8 cellular contexts compared by ENCODE assay signal in genomic region chr5:103139264-103139865, GRCh38. TPM values are rescaled to one million over a fixed set of nuclear protein-coding genes. Genes with fewer than 3 reads are reported as not detected.
DNase-seq lines count a peak whose midpoint lies in the region; ATAC-seq and TF ChIP-seq lines count a peak whose summit lies in the region.

No MANE protein-coding gene starts in this region.

- no peak overlapping the region for H3K4me3 ChIP-seq in lower leg skin (ENCODE audit: low read depth, poor library complexity, severe bottlenecking)

- 0 to 3% methylated on average over 2 of the region's 2 CpGs for WGBS in lower leg skin, 2 donors

- peak; percentile 95 for TF ChIP-seq CTCF in C4-2B (conservative IDR thresholded peaks at IDR 0.05)
- peak in 1 of 3 donors; percentile 73 for TF ChIP-seq CTCF in lower leg skin (IDR thresholded peaks at IDR 0.05)

- H3K27ac Mint-ChIP-seq in activated CD4-positive, alpha-beta T cell treated with anti-CD3 and anti-CD28 coated beads, Interleukin-2, amount 10 ng/mL, durations not matched to agents 24 days and 14 days, result no peak overlapping the region

- peaks cover 4% of the 10 kb centered on the region for H3K4me1 Mint-ChIP-seq in activated CD4-positive, alpha-beta T cell treated with anti-CD3 and anti-CD28 coated beads, Interleukin-2, amount 10 ng/mL, durations not matched to agents 24 days and 14 days

- peak; percentile 98 for ATAC-seq in GM19372 (IDR thresholded peaks at IDR 0.05; ENCODE audit: low read depth, unreplicated experiment)
- peak; percentile 93 for ATAC-seq in HG03439 (IDR thresholded peaks at IDR 0.05; ENCODE audit: unreplicated experiment)

- DNase-seq in NCI-H526 treated with DMSO at 0.1 percent for 48 hours (lab: John Stamatoyannopoulos, UW), result peak; percentile 47
- DNase-seq in activated CD4-positive, alpha-beta T cell treated with anti-CD3 and anti-CD28 coated beads, Interleukin-2, amount 10 ng/mL, durations not matched to agents 24 days and 14 days, result peak; percentile 94
- DNase-seq in dedifferentiated amniotic fluid mesenchymal stem cell (ENCODE audit: extremely low spot score), result peak; percentile 71
- DNase-seq in lower leg skin (ENCODE audit: low spot score in 2 of 2), result peak; percentile 66 to 88
- DNase-seq in stimulated activated CD8-positive, alpha-beta memory T cell treated with anti-CD3 and anti-CD28 coated beads, Interleukin-12 subunit alpha, Interleukin-12 subunit beta, amount 100 ng/mL, for 4 hours (ENCODE audit: low read depth), result peak; percentile 50

- H3K36me3 Mint-ChIP-seq in activated CD4-positive, alpha-beta T cell treated with anti-CD3 and anti-CD28 coated beads, Interleukin-2, amount 10 ng/mL, durations not matched to agents 24 days and 14 days (ENCODE audit: low read depth), result peaks cover 21% of the 10 kb centered on the region

- no peaks in the 10 kb centered on the region for H3K27me3 Mint-ChIP-seq in activated CD4-positive, alpha-beta T cell treated with anti-CD3 and anti-CD28 coated beads, Interleukin-2, amount 10 ng/mL, durations not matched to agents 24 days and 14 days

- no peaks in the 10 kb centered on the region for H3K9me3 Mint-ChIP-seq in activated CD4-positive, alpha-beta T cell treated with anti-CD3 and anti-CD28 coated beads, Interleukin-2, amount 10 ng/mL, durations not matched to agents 24 days and 14 days

- intact Hi-C loops in activated CD4-positive, alpha-beta T cell treated with anti-CD3 and anti-CD28 coated beads, Interleukin-2, amount 10 ng/mL, durations not matched to agents 24 days and 14 days (cut with micrococcal nuclease), result loop anchor here (1.0 to 2.0 kb wide), 7 partner anchors 19 to 603 kb away; partner anchors contain the start of genes GIN1 and PPIP5K2
- intact Hi-C loops in lower leg skin (cut with DNase I; ENCODE audit: low total_unique reads), result no loop called here

- H3K27ac ChIP-seq in C4-2B, result no peak overlapping the region

- H3K4me3 Mint-ChIP-seq in activated CD4-positive, alpha-beta T cell treated with anti-CD3 and anti-CD28 coated beads, Interleukin-2, amount 10 ng/mL, durations not matched to agents 24 days and 14 days, result no peak overlapping the region

- TF ChIP-seq POLR2A in lower leg skin (IDR thresholded peaks at IDR 0.05), result no peak

RNA-seq across cellular contexts. Expression of gene PPIP5K2, which starts 19.3 kb away (rescaled TPM):
- total RNA-seq in activated CD4-positive, alpha-beta T cell treated with anti-CD3 and anti-CD28 coated beads, Interleukin-2, amount 10 ng/mL, durations not matched to agents 24 days and 14 days, result 46.2 and 46.3 TPM in 2 replicates
- 10 to 100 TPM; 14.2 to 36.7 (median 20.1) TPM for total RNA-seq in lower leg skin

RNA-seq across cellular contexts. Expression of gene GIN1, which starts 19.4 kb away (rescaled TPM):
- total RNA-seq in activated CD4-positive, alpha-beta T cell treated with anti-CD3 and anti-CD28 coated beads, Interleukin-2, amount 10 ng/mL, durations not matched to agents 24 days and 14 days, result 7.5 and 12.1 TPM in 2 replicates
- 1 to 10 TPM; 1.3 to 5.0 (median 4.1) TPM for total RNA-seq in lower leg skin
